ENCODE assay signal across 1 cellular context in the genomic region with DNA sequence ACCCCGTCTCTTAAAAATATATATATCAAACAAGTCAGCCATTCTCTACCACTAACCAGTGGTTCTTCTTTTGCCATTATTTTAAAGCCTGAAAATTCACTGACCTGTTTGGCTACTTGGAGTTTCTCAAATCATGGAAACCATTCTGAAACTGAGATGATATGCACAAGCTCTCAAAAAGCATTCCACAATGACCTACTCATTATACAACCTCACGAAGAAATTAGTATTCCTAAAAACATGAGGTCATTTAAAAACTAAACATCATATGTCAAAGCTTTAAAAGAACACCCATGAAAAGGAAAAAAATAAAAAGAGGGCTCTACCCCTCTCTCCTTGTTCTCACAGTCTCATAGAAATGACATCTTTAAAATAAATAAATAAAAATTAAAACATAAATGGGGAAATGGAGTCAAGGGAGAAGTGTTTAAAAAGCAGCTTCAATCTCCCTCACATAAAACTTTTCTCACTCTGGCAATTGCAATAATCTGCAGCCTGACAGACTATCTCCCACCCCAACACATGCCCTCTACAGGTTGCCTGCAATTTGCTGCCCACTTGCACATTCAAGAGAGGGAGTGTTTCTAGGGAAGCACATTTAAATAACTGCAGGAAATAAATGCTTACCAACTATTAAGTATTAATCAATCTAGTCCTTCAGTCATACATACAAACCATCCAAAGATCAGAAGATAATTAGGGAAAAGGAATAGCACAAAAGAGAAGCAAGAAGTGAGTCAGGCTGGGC.
TF ChIP-seq lines count a peak whose summit lies in the region.

No MANE protein-coding gene starts in this region.

TF ChIP-seq in K562, 482 proteins besides CTCF, POLR2A, EP300 and RAD21:
- no peak for TF ChIP-seq STAT5A (IDR thresholded peaks at IDR 0.05; ENCODE audit: borderline replicate concordance, low read length)
- TF ChIP-seq, protein P1, sequence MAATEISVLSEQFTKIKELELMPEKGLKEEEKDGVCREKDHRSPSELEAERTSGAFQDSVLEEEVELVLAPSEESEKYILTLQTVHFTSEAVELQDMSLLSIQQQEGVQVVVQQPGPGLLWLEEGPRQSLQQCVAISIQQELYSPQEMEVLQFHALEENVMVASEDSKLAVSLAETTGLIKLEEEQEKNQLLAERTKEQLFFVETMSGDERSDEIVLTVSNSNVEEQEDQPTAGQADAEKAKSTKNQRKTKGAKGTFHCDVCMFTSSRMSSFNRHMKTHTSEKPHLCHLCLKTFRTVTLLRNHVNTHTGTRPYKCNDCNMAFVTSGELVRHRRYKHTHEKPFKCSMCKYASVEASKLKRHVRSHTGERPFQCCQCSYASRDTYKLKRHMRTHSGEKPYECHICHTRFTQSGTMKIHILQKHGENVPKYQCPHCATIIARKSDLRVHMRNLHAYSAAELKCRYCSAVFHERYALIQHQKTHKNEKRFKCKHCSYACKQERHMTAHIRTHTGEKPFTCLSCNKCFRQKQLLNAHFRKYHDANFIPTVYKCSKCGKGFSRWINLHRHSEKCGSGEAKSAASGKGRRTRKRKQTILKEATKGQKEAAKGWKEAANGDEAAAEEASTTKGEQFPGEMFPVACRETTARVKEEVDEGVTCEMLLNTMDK (IDR thresholded peaks at IDR 0.05; ENCODE audit: borderline replicate concordance, insufficient read depth, low read depth, low read length, poor library complexity, severe bottlenecking) = peak; percentile 66
